1 cellular context compared by ENCODE assay signal in genomic region chr11:38598413-38598812, GRCh38.
TF ChIP-seq lines count a peak whose summit lies in the region.

No MANE protein-coding gene starts in this region.

TF ChIP-seq in GM23338, 12 proteins besides CTCF, POLR2A, EP300 and RAD21 (continued from another document):
- TF ChIP-seq STAT1 (IDR thresholded peaks at IDR 0.05; ENCODE audit: unreplicated experiment) (no peak), POLR2AphosphoS5 (IDR thresholded peaks at IDR 0.05; ENCODE audit: low read depth) (no peak), ZNF114 (CRISPR knock-in tag; IDR thresholded peaks at IDR 0.05) (no peak), ETS1 (IDR thresholded peaks at IDR 0.05) (no peak), NANOG (IDR thresholded peaks at IDR 0.05; ENCODE audit: borderline replicate concordance) (no peak), ZNF462 (CRISPR knock-in tag; IDR thresholded peaks at IDR 0.05) (no peak), ZNF331 (CRISPR knock-in tag; IDR thresholded peaks at IDR 0.05; ENCODE audit: low read depth) (no peak), EZH2phosphoT487 (IDR thresholded peaks at IDR 0.05; ENCODE audit: unreplicated experiment) (no peak), EZH2 (IDR thresholded peaks at IDR 0.05; ENCODE audit: low read depth, unreplicated experiment) (no peak), REST (IDR thresholded peaks at IDR 0.05; ENCODE audit: unreplicated experiment) (no peak), CREB1 (CRISPR knock-in tag; IDR thresholded peaks at IDR 0.05; ENCODE audit: low read depth) (no peak)
